ENCODE assay signal across 8 cellular contexts in genomic region chr16:67000384-67001158, GRCh38. TPM values are rescaled to one million over a fixed set of nuclear protein-coding genes. Genes with fewer than 3 reads are reported as not detected.
A peak's percentile ranks its signal among the peaks of the same experiment; 100 is the strongest.
DNase-seq lines count a peak whose midpoint lies in the region; ATAC-seq and TF ChIP-seq lines count a peak whose summit lies in the region.

No MANE protein-coding gene starts in this region.

- peaks cover 21% of the 10 kb centered on the region; the same call in 1 of the 2 replicates for H3K27me3 ChIP-seq in iPS DF 6.9 (ENCODE audit: control insufficient read depth, insufficient read depth, low read length)
- peaks cover 0 to 14% (median 0%) of the 10 kb centered on the region in 3 donors for H3K27me3 ChIP-seq in sigmoid colon

- H3K4me3 ChIP-seq in AG09309 (ENCODE audit: control insufficient read depth, low read depth, low read length) (peak overlapping the region; percentile 53), astrocyte of the cerebellum (ENCODE audit: low read depth, low read length) (peak overlapping the region; percentile 47), iPS DF 6.9 (ENCODE audit: low read length) (peak overlapping the region; percentile 53; the same call in 1 of the 2 replicates), sigmoid colon (peak overlapping the region; percentile 36 to 61 (median 50))

- H3K9me3 ChIP-seq in iPS DF 6.9 (ENCODE audit: control insufficient read depth, insufficient read depth, low read length) = no peaks in the 10 kb centered on the region
- no peaks in the 10 kb centered on the region for H3K9me3 ChIP-seq in sigmoid colon

- TF ChIP-seq POLR2A in sigmoid colon (IDR thresholded peaks at IDR 0.05) = no peak

- no CpG with 5 or more reads among the region's 75 CpGs for WGBS in iPS DF 6.9 (ENCODE audit: insufficient coverage, insufficient read length)
- WGBS in sigmoid colon, 2 donors = 1 to 2% methylated on average over 75 of the region's 75 CpGs

- H3K4me1 ChIP-seq in iPS DF 6.9 (ENCODE audit: control insufficient read depth, insufficient read depth, low read length) (no peaks in the 10 kb centered on the region), sigmoid colon (peaks cover 0 to 19% (median 15%) of the 10 kb centered on the region in 4 donors)

- H3K36me3 ChIP-seq in iPS DF 6.9 (ENCODE audit: control insufficient read depth, insufficient read depth, low read length) (no peaks in the 10 kb centered on the region), sigmoid colon (no peaks in the 10 kb centered on the region)

- TF ChIP-seq EP300 in sigmoid colon (IDR thresholded peaks at IDR 0.05) = peak in 1 of 4 donors; percentile 16

- no peak overlapping the region for H3K27ac ChIP-seq in iPS DF 6.9 (ENCODE audit: low read length)
- H3K27ac ChIP-seq in sigmoid colon = peak overlapping the region in 3 of 4 donors; percentile 39 to 61 (median 46)

- in situ Hi-C loops in astrocyte of the cerebellum (cut with HindIII; ENCODE audit: low sequenced_read_pairs) = no loop called here

- DNase-seq in AG09309 (ENCODE audit: low read depth) = no peak
- peak; percentile 38 for DNase-seq in T follicular helper cell (ENCODE audit: low read depth)
- DNase-seq in astrocyte of the cerebellum (ENCODE audit: low read depth) = no peak
- DNase-seq in iPS DF 6.9 (ENCODE audit: low read depth, low spot score) = no peak
- peak; percentile 86 for DNase-seq in sigmoid colon
- DNase-seq in NCI-H1930 (lab: John Stamatoyannopoulos, UW) = no peak

- TF ChIP-seq CTCF in AG09309 (IDR thresholded peaks at IDR 0.05; ENCODE audit: control insufficient read depth, insufficient read depth, low read depth, low read length, missing control alignments) (no peak), astrocyte of the cerebellum (IDR thresholded peaks at IDR 0.05; ENCODE audit: low read depth, low read length, missing control alignments) (no peak), sigmoid colon (IDR thresholded peaks at IDR 0.05) (no peak)

- intact Hi-C loops in sigmoid colon (cut with DNase I) = no loop called here

- ATAC-seq in HG02610 (IDR thresholded peaks at IDR 0.05; ENCODE audit: unreplicated experiment) = peak; percentile 41
- ATAC-seq in GM21723 (IDR thresholded peaks at IDR 0.05; ENCODE audit: unreplicated experiment) = no peak

RNA-seq across cellular contexts. Expression of gene CES4A, which starts 12.2 kb away (rescaled TPM):
- 1 to 10 TPM; 3.6 to 7.5 (median 4.1) TPM for total RNA-seq in sigmoid colon
- polyA plus RNA-seq in sigmoid colon = 1 to 10 TPM; 2.3 to 7.3 (median 3.0) TPM

RNA-seq across cellular contexts. Expression of gene CBFB, which starts 28.4 kb away (rescaled TPM):
- 10 to 100 TPM; 21.3 to 28.0 (median 24.8) TPM for total RNA-seq in sigmoid colon
- polyA plus RNA-seq in sigmoid colon = 10 to 100 TPM in 1 of 3 donors, 1 to 10 TPM in 2; 9.6 to 19.3 (median 9.7) TPM

RNA-seq across cellular contexts. Expression of gene CES3, which starts 39.5 kb away (rescaled TPM):
- total RNA-seq in sigmoid colon = 1 to 10 TPM in 1 of 4 donors, under 1 TPM in 2, not detected in 1; 0.16 to 2.5 (median 0.55) TPM
- polyA plus RNA-seq in sigmoid colon = 10 to 100 TPM; 10.8 to 48.4 (median 13.2) TPM

Comparison
In these comparisons a context has a peak if more than half of its experiments do, and no peak if none do; other contexts are left out.
1. DNase-seq: peak in T follicular helper cell (single experiment) and sigmoid colon (single experiment); none in AG09309 (single experiment), astrocyte of the cerebellum (single experiment), iPS DF 6.9 (single experiment) and NCI-H1930 (0 of 2).
2. Peak in every context shown above with its lines, with median percentiles within 50 percentile points of each other: H3K4me3 ChIP-seq.